1 cellular context compared by ENCODE assay signal in the genomic region with DNA sequence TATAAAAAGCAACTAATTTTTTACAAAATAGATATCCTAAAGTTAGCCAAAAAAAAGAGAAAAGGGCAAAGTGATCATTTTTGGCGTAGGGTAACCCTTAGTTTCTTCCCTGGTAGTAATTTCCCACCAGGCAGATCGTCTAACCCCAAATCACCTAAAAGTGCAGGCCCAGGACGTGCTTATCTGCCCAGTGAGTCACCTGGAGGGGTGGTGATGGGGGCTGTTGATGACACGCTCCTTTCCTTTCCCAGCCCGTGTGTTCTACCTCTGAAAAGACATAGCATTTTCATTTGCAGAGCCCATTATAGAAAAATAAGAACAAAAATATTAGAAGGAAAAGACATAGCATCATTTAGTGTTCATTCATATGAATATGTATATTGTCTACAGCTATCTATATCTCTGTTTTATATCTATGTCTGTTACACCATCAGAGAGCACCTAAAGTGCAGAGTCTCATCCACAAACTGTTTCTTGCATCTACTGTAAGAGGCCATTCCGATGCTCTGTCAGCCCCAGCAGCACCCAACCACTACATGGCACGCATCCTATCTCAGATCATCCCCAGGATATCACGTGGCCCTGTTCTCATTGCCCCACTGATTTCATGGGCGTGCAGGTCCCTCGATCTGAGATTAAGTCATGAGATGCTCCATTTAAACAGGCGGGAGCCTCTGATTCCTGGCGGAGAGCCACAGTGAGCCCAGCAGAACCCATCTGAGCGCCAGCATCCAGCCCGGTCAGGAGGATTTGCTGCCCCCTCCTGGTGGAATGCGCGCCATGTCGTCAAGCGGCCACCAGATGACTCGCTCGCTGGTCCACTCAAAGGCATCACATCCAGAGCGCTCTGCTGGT.
TF ChIP-seq lines count a peak whose summit lies in the region.

No MANE protein-coding gene starts in this region.

TF ChIP-seq in SK-N-SH, 30 proteins besides CTCF, POLR2A, EP300 and RAD21 (continued from another document):
- TF ChIP-seq USF1 (IDR thresholded peaks at IDR 0.05; ENCODE audit: borderline replicate concordance, low read depth): peak; percentile 60; the same call in 1 of the 2 replicates
- no peak for TF ChIP-seq ELF1 (IDR thresholded peaks at IDR 0.05)
- no peak for TF ChIP-seq JUND (IDR thresholded peaks at IDR 0.05)
- no peak for TF ChIP-seq GABPA (IDR thresholded peaks at IDR 0.05; ENCODE audit: low read depth)
- TF ChIP-seq FOSL2 (IDR thresholded peaks at IDR 0.05; ENCODE audit: borderline replicate concordance, low read depth): no peak
- peak; percentile 57; the same call in 1 of the 2 replicates for TF ChIP-seq GATA2 (CRISPR knock-in tag; IDR thresholded peaks at IDR 0.05)
- TF ChIP-seq RCOR1 (IDR thresholded peaks at IDR 0.05; ENCODE audit: low read length): peak; percentile 52; the same call in 1 of the 2 replicates
- TF ChIP-seq TAF1 (IDR thresholded peaks at IDR 0.05; ENCODE audit: borderline replicate concordance, low read depth, low read length): no peak
- TF ChIP-seq POLR2AphosphoS5 (IDR thresholded peaks at IDR 0.05; ENCODE audit: low read depth, low read length): no peak
- peak; percentile 76 for TF ChIP-seq MXI1 (IDR thresholded peaks at IDR 0.05; ENCODE audit: low read depth, low read length)
- TF ChIP-seq NRF1 (IDR thresholded peaks at IDR 0.05; ENCODE audit: low read depth, low read length): no peak
- TF ChIP-seq RXRA (IDR thresholded peaks at IDR 0.05; ENCODE audit: borderline replicate concordance, low read depth): no peak
- TF ChIP-seq CHD2 (IDR thresholded peaks at IDR 0.05; ENCODE audit: low read length, partially characterized antibody): peak; percentile 26
- TF ChIP-seq, protein P1, sequence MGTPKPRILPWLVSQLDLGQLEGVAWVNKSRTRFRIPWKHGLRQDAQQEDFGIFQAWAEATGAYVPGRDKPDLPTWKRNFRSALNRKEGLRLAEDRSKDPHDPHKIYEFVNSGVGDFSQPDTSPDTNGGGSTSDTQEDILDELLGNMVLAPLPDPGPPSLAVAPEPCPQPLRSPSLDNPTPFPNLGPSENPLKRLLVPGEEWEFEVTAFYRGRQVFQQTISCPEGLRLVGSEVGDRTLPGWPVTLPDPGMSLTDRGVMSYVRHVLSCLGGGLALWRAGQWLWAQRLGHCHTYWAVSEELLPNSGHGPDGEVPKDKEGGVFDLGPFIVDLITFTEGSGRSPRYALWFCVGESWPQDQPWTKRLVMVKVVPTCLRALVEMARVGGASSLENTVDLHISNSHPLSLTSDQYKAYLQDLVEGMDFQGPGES (IDR thresholded peaks at IDR 0.05; ENCODE audit: low read depth, low read length): no peak
- TF ChIP-seq, protein P2, sequence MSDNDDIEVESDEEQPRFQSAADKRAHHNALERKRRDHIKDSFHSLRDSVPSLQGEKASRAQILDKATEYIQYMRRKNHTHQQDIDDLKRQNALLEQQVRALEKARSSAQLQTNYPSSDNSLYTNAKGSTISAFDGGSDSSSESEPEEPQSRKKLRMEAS (IDR thresholded peaks at IDR 0.05; ENCODE audit: low read depth): no peak
- TF ChIP-seq, protein P3, sequence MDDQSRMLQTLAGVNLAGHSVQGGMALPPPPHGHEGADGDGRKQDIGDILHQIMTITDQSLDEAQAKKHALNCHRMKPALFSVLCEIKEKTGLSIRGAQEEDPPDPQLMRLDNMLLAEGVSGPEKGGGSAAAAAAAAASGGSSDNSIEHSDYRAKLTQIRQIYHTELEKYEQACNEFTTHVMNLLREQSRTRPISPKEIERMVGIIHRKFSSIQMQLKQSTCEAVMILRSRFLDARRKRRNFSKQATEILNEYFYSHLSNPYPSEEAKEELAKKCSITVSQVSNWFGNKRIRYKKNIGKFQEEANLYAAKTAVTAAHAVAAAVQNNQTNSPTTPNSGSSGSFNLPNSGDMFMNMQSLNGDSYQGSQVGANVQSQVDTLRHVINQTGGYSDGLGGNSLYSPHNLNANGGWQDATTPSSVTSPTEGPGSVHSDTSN (IDR thresholded peaks at IDR 0.05): no peak
- TF ChIP-seq ZBTB33 (IDR thresholded peaks at IDR 0.05; ENCODE audit: borderline replicate concordance, low read depth): no peak
- no peak for TF ChIP-seq REST (IDR thresholded peaks at IDR 0.05; ENCODE audit: low read depth, low read length)
- TF ChIP-seq FOXM1 (IDR thresholded peaks at IDR 0.05; ENCODE audit: low read depth): no peak
- TF ChIP-seq SIN3A (IDR thresholded peaks at IDR 0.05; ENCODE audit: borderline replicate concordance, low read depth, low read length): no peak
- no peak for TF ChIP-seq EZH2phosphoT487 (IDR thresholded peaks at IDR 0.05; ENCODE audit: borderline replicate concordance, low read depth)
- TF ChIP-seq TCF12 (IDR thresholded peaks at IDR 0.05): no peak
- TF ChIP-seq RFX5 (IDR thresholded peaks at IDR 0.05; ENCODE audit: low read length): no peak
- TF ChIP-seq, protein P4, sequence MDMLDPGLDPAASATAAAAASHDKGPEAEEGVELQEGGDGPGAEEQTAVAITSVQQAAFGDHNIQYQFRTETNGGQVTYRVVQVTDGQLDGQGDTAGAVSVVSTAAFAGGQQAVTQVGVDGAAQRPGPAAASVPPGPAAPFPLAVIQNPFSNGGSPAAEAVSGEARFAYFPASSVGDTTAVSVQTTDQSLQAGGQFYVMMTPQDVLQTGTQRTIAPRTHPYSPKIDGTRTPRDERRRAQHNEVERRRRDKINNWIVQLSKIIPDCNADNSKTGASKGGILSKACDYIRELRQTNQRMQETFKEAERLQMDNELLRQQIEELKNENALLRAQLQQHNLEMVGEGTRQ (IDR thresholded peaks at IDR 0.05; ENCODE audit: borderline replicate concordance, low read depth, low read length): no peak
- no peak for TF ChIP-seq YY1 (IDR thresholded peaks at IDR 0.05; ENCODE audit: low read depth)
- no peak for TF ChIP-seq FOXJ3 (CRISPR knock-in tag; IDR thresholded peaks at IDR 0.05)
- peak; percentile 51; the same call in 1 of the 2 replicates for TF ChIP-seq NFIC (IDR thresholded peaks at IDR 0.05; ENCODE audit: borderline replicate concordance)
